In the genomic region with DNA sequence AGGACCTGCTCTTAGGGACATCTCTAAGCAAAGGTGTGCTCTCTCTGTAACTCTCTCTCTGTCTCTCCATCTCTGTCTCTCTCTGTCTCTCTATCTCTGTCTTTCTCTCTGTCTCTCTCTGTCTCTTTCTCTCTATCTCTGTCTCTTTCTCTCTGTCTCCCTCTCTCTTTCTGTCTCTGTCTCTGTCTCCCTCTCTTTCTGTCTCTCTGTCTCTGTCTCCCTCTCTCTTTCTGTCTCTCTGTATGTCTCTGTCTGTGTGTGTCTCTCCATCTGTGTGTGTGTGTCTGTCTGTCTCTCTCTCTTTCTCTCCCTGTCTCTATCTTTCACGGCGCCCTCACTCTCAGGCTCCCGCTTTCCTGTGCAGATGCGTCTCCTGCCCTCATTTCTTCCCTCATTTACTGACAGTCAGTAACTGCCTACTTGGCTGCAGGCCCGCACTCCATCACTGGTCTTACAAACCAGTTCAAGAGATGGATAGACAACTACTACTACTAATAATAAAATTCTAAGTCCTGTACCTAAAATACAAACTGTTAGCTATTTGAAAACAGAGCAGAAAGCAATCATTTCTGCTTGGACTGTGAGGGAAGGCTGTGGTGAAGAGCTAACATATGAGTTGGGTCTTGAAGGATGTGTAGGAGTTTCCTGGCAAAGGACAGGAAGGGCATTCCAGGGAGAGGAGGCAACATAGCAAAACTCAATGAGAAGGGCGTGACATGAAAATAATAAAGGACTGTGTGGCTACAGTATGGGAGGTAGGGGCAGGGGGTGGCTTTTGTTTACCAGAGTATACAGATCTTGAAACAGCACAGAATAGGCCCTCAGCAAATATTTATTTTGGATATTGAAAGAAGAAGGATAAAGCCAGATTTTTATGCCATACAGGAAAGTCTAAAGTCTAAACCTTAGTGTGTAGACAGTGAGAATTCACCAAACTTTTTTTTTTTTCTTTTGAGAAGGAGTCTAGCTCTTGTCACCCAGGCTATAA, we compare ENCODE assay signal across 13 cellular contexts.
A peak's percentile ranks its signal among the peaks of the same experiment; 100 is the strongest.
DNase-seq lines count a peak whose midpoint lies in the region; ATAC-seq and TF ChIP-seq lines count a peak whose summit lies in the region.
"Had no signal": no experiment of that assay in that cellular context is flagged by ENCODE, and none has a peak within 500 bp of the region (broad histone marks: within the 10 kb centered on the region; RNA-seq: fewer than 3 reads in every experiment).

No MANE protein-coding gene starts in this region.

- H3K4me1 Mint-ChIP-seq in activated naive CD4-positive, alpha-beta T cell treated with anti-CD3 and anti-CD28 coated beads for 36 hours (ENCODE audit: low read depth), result peaks cover 27% of the 10 kb centered on the region
- H3K4me1 Mint-ChIP-seq in glutamatergic neuron (ENCODE audit: low read depth, unreplicated experiment), result no peaks in the 10 kb centered on the region

- no peaks in the 10 kb centered on the region for H3K27me3 Mint-ChIP-seq in activated naive CD4-positive, alpha-beta T cell treated with anti-CD3 and anti-CD28 coated beads for 36 hours (ENCODE audit: low read depth)
- no peaks in the 10 kb centered on the region for H3K27me3 Mint-ChIP-seq in glutamatergic neuron (ENCODE audit: unreplicated experiment)

- H3K4me1 ChIP-seq in colonic mucosa, result peaks cover 9% of the 10 kb centered on the region
- H3K4me1 ChIP-seq: gastrocnemius medialis had no signal

- H3K4me3 Mint-ChIP-seq in activated naive CD4-positive, alpha-beta T cell treated with anti-CD3 and anti-CD28 coated beads for 36 hours, result no peak overlapping the region
- no peak overlapping the region for H3K4me3 Mint-ChIP-seq in glutamatergic neuron (ENCODE audit: unreplicated experiment)

- DNase-seq in activated naive CD4-positive, alpha-beta T cell treated with anti-CD3 and anti-CD28 coated beads, Interleukin-2, amount 50 U/mL, for 72 hours (ENCODE audit: low spot score in 2 of 2), result no peak
- no peak for DNase-seq in activated naive CD4-positive, alpha-beta T cell treated with anti-CD3 and anti-CD28 coated beads for 36 hours
- peak; percentile 24 for DNase-seq in RPMI7951 (ENCODE audit: low read depth)
- DNase-seq in colonic mucosa, result peak; percentile 49
- DNase-seq in glutamatergic neuron, result no peak
- DNase-seq in midbrain (lab: John Stamatoyannopoulos, UW), result no peak
- DNase-seq: activated CD4-positive, alpha-beta T cell treated with anti-CD3 and anti-CD28 coated beads for 1 hour; gastrocnemius medialis; GOT3; NCI-H1694 treated with DMSO at 0.1 percent for 48 hours; NCI-H524 had no signal

- H3K9me3 Mint-ChIP-seq in activated naive CD4-positive, alpha-beta T cell treated with anti-CD3 and anti-CD28 coated beads, Interleukin-2, amount 50 U/mL, for 72 hours, result peaks cover 0 to 4% of the 10 kb centered on the region in 2 donors
- no peaks in the 10 kb centered on the region for H3K9me3 Mint-ChIP-seq in activated naive CD4-positive, alpha-beta T cell treated with anti-CD3 and anti-CD28 coated beads for 36 hours
- peaks cover 5% of the 10 kb centered on the region for H3K9me3 Mint-ChIP-seq in glutamatergic neuron (ENCODE audit: unreplicated experiment)

- ATAC-seq in activated naive CD4-positive, alpha-beta T cell treated with anti-CD3 and anti-CD28 coated beads, Interleukin-2, amount 50 U/mL, for 72 hours, result no peak
- no peak for ATAC-seq in GM21786 (IDR thresholded peaks at IDR 0.05; ENCODE audit: unreplicated experiment)
- ATAC-seq: gastrocnemius medialis had no signal

- H3K27ac Mint-ChIP-seq in activated naive CD4-positive, alpha-beta T cell treated with anti-CD3 and anti-CD28 coated beads, Interleukin-2, amount 50 U/mL, for 72 hours, result peak overlapping the region; percentile 37
- H3K27ac Mint-ChIP-seq in activated naive CD4-positive, alpha-beta T cell treated with anti-CD3 and anti-CD28 coated beads for 36 hours, result no peak overlapping the region
- H3K27ac Mint-ChIP-seq in glutamatergic neuron (ENCODE audit: unreplicated experiment), result no peak overlapping the region

- CTCF ChIA-PET in activated naive CD4-positive, alpha-beta T cell treated with anti-CD3 and anti-CD28 coated beads for 36 hours (lab: Charles Lee), result interaction anchor here (1.0 kb wide), 1 partner anchor 183 kb away, joined by 3 read pairs; no protein-coding TSS in a partner anchor

- TF ChIP-seq CTCF in colonic mucosa (IDR thresholded peaks at IDR 0.05) (no peak), glutamatergic neuron (IDR thresholded peaks at IDR 0.05; ENCODE audit: partially characterized antibody, unreplicated experiment) (no peak)

- intact Hi-C loops in activated naive CD4-positive, alpha-beta T cell treated with anti-CD3 and anti-CD28 coated beads for 36 hours (cut with micrococcal nuclease), result no loop called here
- intact Hi-C loops in colonic mucosa (cut with DNase I), result no loop called here

- H3K9ac ChIP-seq in colonic mucosa (ENCODE audit: low read depth in 2 of 2, low read length in 2 of 2), result no peak overlapping the region

- H3K27me3 ChIP-seq in colonic mucosa, result no peaks in the 10 kb centered on the region
- H3K27me3 ChIP-seq: gastrocnemius medialis had no signal

- no peaks in the 10 kb centered on the region for H3K9me3 ChIP-seq in colonic mucosa
- H3K9me3 ChIP-seq: gastrocnemius medialis had no signal

- H3K27ac ChIP-seq in colonic mucosa (peak overlapping the region; percentile 22), temporal lobe (ENCODE audit: low read depth, low read length) (peak overlapping the region; percentile 13)
- H3K27ac ChIP-seq: gastrocnemius medialis had no signal

- H3K36me3 Mint-ChIP-seq in activated naive CD4-positive, alpha-beta T cell treated with anti-CD3 and anti-CD28 coated beads, Interleukin-2, amount 50 U/mL, for 72 hours, result no peaks in the 10 kb centered on the region
- no peaks in the 10 kb centered on the region for H3K36me3 Mint-ChIP-seq in activated naive CD4-positive, alpha-beta T cell treated with anti-CD3 and anti-CD28 coated beads for 36 hours (ENCODE audit: low read depth)
- H3K36me3 Mint-ChIP-seq in glutamatergic neuron (ENCODE audit: unreplicated experiment), result peaks cover 7% of the 10 kb centered on the region

- H3K4me3 ChIP-seq in colonic mucosa, result no peak overlapping the region
- H3K4me3 ChIP-seq: gastrocnemius medialis had no signal

- H3K36me3 ChIP-seq in colonic mucosa, result no peaks in the 10 kb centered on the region
- H3K36me3 ChIP-seq: gastrocnemius medialis had no signal

Comparison
In these comparisons a context has a peak if more than half of its experiments do, and no peak if none do; other contexts are left out.
1. H3K27ac Mint-ChIP-seq: peak in activated naive CD4-positive, alpha-beta T cell treated with anti-CD3 and anti-CD28 coated beads, Interleukin-2, amount 50 U/mL, for 72 hours (2 of 2); none in activated naive CD4-positive, alpha-beta T cell treated with anti-CD3 and anti-CD28 coated beads for 36 hours (single experiment) and glutamatergic neuron (single experiment).
2. DNase-seq: peak in RPMI7951 (single experiment) and colonic mucosa (single experiment); none in activated naive CD4-positive, alpha-beta T cell treated with anti-CD3 and anti-CD28 coated beads, Interleukin-2, amount 50 U/mL, for 72 hours (0 of 2), activated naive CD4-positive, alpha-beta T cell treated with anti-CD3 and anti-CD28 coated beads for 36 hours (single experiment), glutamatergic neuron (single experiment) and midbrain (single experiment).